8 cellular contexts compared by ENCODE assay signal in the genomic region with DNA sequence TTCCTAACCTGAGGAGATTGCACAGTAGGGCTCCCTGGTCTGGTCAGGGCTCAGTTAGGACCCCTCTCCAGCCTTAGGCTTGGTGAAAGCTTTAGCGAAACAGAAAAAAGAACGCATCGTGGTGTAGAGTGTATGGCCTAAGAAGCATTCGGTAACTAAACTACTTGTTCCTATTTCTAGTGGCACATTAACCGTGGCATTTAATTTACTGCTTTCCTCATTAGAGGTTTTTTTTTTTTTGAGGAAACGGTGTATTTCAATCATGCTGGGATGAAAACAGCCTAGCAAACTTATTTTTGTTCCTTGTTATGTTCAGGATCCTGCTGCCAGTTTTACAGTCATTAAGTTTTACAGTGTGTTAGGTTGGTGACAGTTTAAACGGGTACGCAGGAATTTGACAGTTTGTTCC. TPM values are rescaled to one million over a fixed set of nuclear protein-coding genes. Genes with fewer than 3 reads are reported as not detected.
DNase-seq lines count a peak whose midpoint lies in the region; ATAC-seq and TF ChIP-seq lines count a peak whose summit lies in the region.

No MANE protein-coding gene starts in this region.

- peak overlapping the region; percentile 92 for H3K27ac Mint-ChIP-seq in central memory CD8-positive, alpha-beta T cell (ENCODE audit: low read depth)
- peak overlapping the region; percentile 90 to 97 (median 97) for H3K27ac Mint-ChIP-seq in naive thymus-derived CD8-positive, alpha-beta T cell

- peak; percentile 41 for ATAC-seq in GM19463 (IDR thresholded peaks at IDR 0.05; ENCODE audit: unreplicated experiment)
- no peak for ATAC-seq in central memory CD8-positive, alpha-beta T cell (replicated peaks; ENCODE audit: extremely low read depth, poor library complexity, severe bottlenecking)
- peak in 1 of 2 donors; percentile 3 for ATAC-seq in naive thymus-derived CD8-positive, alpha-beta T cell

- H3K27me3 Mint-ChIP-seq in central memory CD8-positive, alpha-beta T cell, result no peaks in the 10 kb centered on the region
- no peaks in the 10 kb centered on the region for H3K27me3 Mint-ChIP-seq in naive thymus-derived CD8-positive, alpha-beta T cell

- POLR2A ChIA-PET in naive thymus-derived CD8-positive, alpha-beta T cell (lab: Charles Lee), result interaction anchor here (1.3 to 2.4 kb wide), 6 partner anchors 79 to 1049 kb away, joined by 3 to 13 read pairs (median 8); partner anchors contain the start of genes KRR1, NAP1L1 and ZDHHC17

- H3K9me3 Mint-ChIP-seq in central memory CD8-positive, alpha-beta T cell, result no peaks in the 10 kb centered on the region
- H3K9me3 Mint-ChIP-seq in naive thymus-derived CD8-positive, alpha-beta T cell, result no peaks in the 10 kb centered on the region

- H3K4me1 Mint-ChIP-seq in central memory CD8-positive, alpha-beta T cell, result peaks cover 17% of the 10 kb centered on the region
- H3K4me1 Mint-ChIP-seq in naive thymus-derived CD8-positive, alpha-beta T cell, result peaks cover 9 to 43% (median 33%) of the 10 kb centered on the region in 4 donors

- H3K4me3 Mint-ChIP-seq in central memory CD8-positive, alpha-beta T cell, result peak overlapping the region; percentile 94
- peak overlapping the region; percentile 87 to 98 (median 94) for H3K4me3 Mint-ChIP-seq in naive thymus-derived CD8-positive, alpha-beta T cell

- peak overlapping the region; percentile 85 for H3K27ac ChIP-seq in C4-2B

- TF ChIP-seq CTCF in C4-2B (conservative IDR thresholded peaks at IDR 0.05), result no peak

- DNase-seq in KG1 (lab: John Stamatoyannopoulos, UW) (peak; percentile 81), glomerular visceral epithelial cell (ENCODE audit: extremely low spot score) (no peak), retina (no peak)
- DNase-seq in central memory CD8-positive, alpha-beta T cell (ENCODE audit: low spot score in 2 of 2), result no peak
- no peak for DNase-seq in naive thymus-derived CD8-positive, alpha-beta T cell
- no peak for DNase-seq in stimulated activated CD4-positive, alpha-beta T cell treated with anti-CD3 and anti-CD28 coated beads, Interleukin-4, amount 100 ng/mL, for 1 hour

- H3K36me3 Mint-ChIP-seq in central memory CD8-positive, alpha-beta T cell (ENCODE audit: insufficient read depth), result peaks cover 16% of the 10 kb centered on the region
- no peaks in the 10 kb centered on the region for H3K36me3 Mint-ChIP-seq in naive thymus-derived CD8-positive, alpha-beta T cell

RNA-seq across cellular contexts. Expression of gene OSBPL8, which starts 0.5 kb away (rescaled TPM):
- 100 to 1,000 TPM; 105 to 114 TPM for total RNA-seq in naive thymus-derived CD8-positive, alpha-beta T cell
- 100 to 1,000 TPM; 103 to 143 (median 130) TPM for polyA plus RNA-seq in naive thymus-derived CD8-positive, alpha-beta T cell
